ENCODE assay signal across 9 cellular contexts in genomic region chr11:65779669-65779918, GRCh38. TPM values are rescaled to one million over a fixed set of nuclear protein-coding genes. Genes with fewer than 3 reads are reported as not detected.
DNase-seq lines count a peak whose midpoint lies in the region; ATAC-seq, FAIRE-seq and TF ChIP-seq lines count a peak whose summit lies in the region.
"Had no signal": no experiment of that assay in that cellular context is flagged by ENCODE, and none has a peak within 500 bp of the region (broad histone marks: within the 10 kb centered on the region; RNA-seq: fewer than 3 reads in every experiment).

No MANE protein-coding gene starts in this region.

- peaks cover 0 to 20% of the 10 kb centered on the region in 2 donors for H3K4me1 ChIP-seq in right atrium auricular region
- H3K4me1 ChIP-seq in mucosa of descending colon (ENCODE audit: low read depth), result peaks cover 18% of the 10 kb centered on the region

- intact Hi-C loops in left cardiac atrium (cut with DNase I), result loop anchor here in 1 of 2 donors (10.0 kb wide), 2 partner anchors 65 to 205 kb away; partner anchors contain the start of gene KAT5
- intact Hi-C loops in mucosa of descending colon (cut with DNase I, micrococcal nuclease), result no loop called here

- TF ChIP-seq CTCF in right atrium auricular region (IDR thresholded peaks at IDR 0.05) (no peak), bronchial epithelial cell (IDR thresholded peaks at IDR 0.05; ENCODE audit: insufficient read depth, low read length, severe bottlenecking) (no peak), mucosa of descending colon (IDR thresholded peaks at IDR 0.05) (no peak)

- H3K4me3 ChIP-seq in right atrium auricular region, result peak overlapping the region; percentile 71 to 96
- peak overlapping the region; percentile 55 for H3K4me3 ChIP-seq in bronchial epithelial cell (ENCODE audit: low read depth, low read length)
- H3K4me3 ChIP-seq in mucosa of descending colon, result peak overlapping the region; percentile 70

- ATAC-seq in left cardiac atrium, result no peak
- ATAC-seq in mucosa of descending colon, result no peak
- ATAC-seq in GM18511 (IDR thresholded peaks at IDR 0.05; ENCODE audit: unreplicated experiment), result no peak
- ATAC-seq in HG03378 (IDR thresholded peaks at IDR 0.05; ENCODE audit: unreplicated experiment), result no peak
- no peak for ATAC-seq in HG03354 (IDR thresholded peaks at IDR 0.05; ENCODE audit: poor library complexity, severe bottlenecking, unreplicated experiment)

- peak overlapping the region in 1 of 2 donors; percentile 81 for H3K27ac ChIP-seq in right atrium auricular region

- DNase-seq in right atrium auricular region (ENCODE audit: low spot score), result no peak
- no peak for DNase-seq in left cardiac atrium
- DNase-seq in bronchial epithelial cell (ENCODE audit: low read depth), result no peak
- DNase-seq in mucosa of descending colon, result no peak
- no peak for DNase-seq in T1000 (lab: John Stamatoyannopoulos, UW)

- peaks cover 30% of the 10 kb centered on the region for H3K36me3 ChIP-seq in right atrium auricular region
- H3K36me3 ChIP-seq in bronchial epithelial cell (ENCODE audit: control insufficient read depth, insufficient read depth, low read length), result peaks cover 9% of the 10 kb centered on the region
- H3K36me3 ChIP-seq in mucosa of descending colon (ENCODE audit: low read depth), result peaks cover 2% of the 10 kb centered on the region

- H3K9me3 ChIP-seq in right atrium auricular region (no peaks in the 10 kb centered on the region), mucosa of descending colon (no peaks in the 10 kb centered on the region)

- no peak for FAIRE-seq in bronchial epithelial cell (lab: Jason Lieb, UNC)
- FAIRE-seq: G401.6 had no signal

- no peaks in the 10 kb centered on the region for H3K27me3 ChIP-seq in right atrium auricular region
- H3K27me3 ChIP-seq in bronchial epithelial cell (ENCODE audit: control insufficient read depth, insufficient read depth, low read length), result no peaks in the 10 kb centered on the region

RNA-seq across cellular contexts. Expression of gene AP5B1, which starts 1.2 kb away (rescaled TPM):
- total RNA-seq in right atrium auricular region, result 10 to 100 TPM in 1 of 2 donors, 1 to 10 TPM in 1; 9.5 to 14.3 TPM
- 10 to 100 TPM in 1 of 2 donors, 1 to 10 TPM in 1; 9.2 to 15.0 TPM for total RNA-seq in left cardiac atrium
- total RNA-seq in bronchial epithelial cell, result 6.1 and 8.4 TPM in 2 replicates
- 10 to 100 TPM; 21.2 to 21.8 (median 21.3) TPM for total RNA-seq in mucosa of descending colon

RNA-seq across cellular contexts. Expression of gene OVOL1, which starts 7.3 kb away (rescaled TPM):
- total RNA-seq in right atrium auricular region, result not detected
- not detected for total RNA-seq in left cardiac atrium
- total RNA-seq in bronchial epithelial cell, result 6.3 and 17.8 TPM in 2 replicates
- 10 to 100 TPM; 16.5 to 48.6 (median 34.3) TPM for total RNA-seq in mucosa of descending colon

RNA-seq across cellular contexts. Expression of gene SNX32, which starts 54.2 kb away (rescaled TPM):
- total RNA-seq in right atrium auricular region (under 1 TPM; 0.20 to 0.37 TPM), left cardiac atrium (not detected), bronchial epithelial cell (under 0.01 TPM in 1 of 2 replicates, not detected in the other), mucosa of descending colon (1 to 10 TPM; 1.1 to 9.4 (median 1.4) TPM)

RNA-seq across cellular contexts. Expression of gene RNASEH2C, which starts 59.0 kb away (rescaled TPM):
- total RNA-seq in right atrium auricular region (100 to 1,000 TPM; 105 to 194 TPM), left cardiac atrium (10 to 100 TPM; 61.1 to 64.7 TPM), bronchial epithelial cell (19.8 and 21.1 TPM in 2 replicates), mucosa of descending colon (10 to 100 TPM; 25.9 to 61.9 (median 28.8) TPM)
